ENCODE assay signal across 8 cellular contexts in genomic region chr9:36728651-36729520, GRCh38.
A peak's percentile ranks its signal among the peaks of the same experiment; 100 is the strongest.
DNase-seq lines count a peak whose midpoint lies in the region; ATAC-seq lines count a peak whose summit lies in the region.

No MANE protein-coding gene starts in this region.

- POLR2A ChIA-PET in T-cell (lab: Charles Lee), result no interaction called here

- peak; percentile 69 for DNase-seq in AG08396 (ENCODE audit: low spot score)
- DNase-seq in MV-4-11 (lab: John Stamatoyannopoulos, UW), result peak; percentile 51
- peak in 29 of 34 experiments; percentile 6 to 60 (median 43) for DNase-seq in T-cell
- DNase-seq in amygdala (lab: John Stamatoyannopoulos, UW), result peak in 46 of 56 donors; percentile 4 to 78 (median 30)
- DNase-seq in iPS DF 4.7 (ENCODE audit: extremely low read depth, low spot score), result peak; percentile 56
- peak; percentile 35 to 59 for DNase-seq in stimulated activated CD4-positive, alpha-beta T cell treated with anti-CD3 and anti-CD28 coated beads, Interleukin-15, amount 100 ng/mL, for 48 hours (ENCODE audit: low read depth in 2 of 2)

- no peak overlapping the region for H3K27ac Mint-ChIP-seq in T-cell

- peaks cover 0 to 4% (median 0%) of the 10 kb centered on the region in 3 donors for H3K4me1 Mint-ChIP-seq in T-cell

- no peaks in the 10 kb centered on the region for H3K9me3 Mint-ChIP-seq in T-cell

- H3K4me3 Mint-ChIP-seq in T-cell, result no peak overlapping the region

- peak; percentile 58 for ATAC-seq in GM18868 (IDR thresholded peaks at IDR 0.05; ENCODE audit: unreplicated experiment)
- ATAC-seq in T-cell (replicated peaks in 1 of 4), result peak in 3 of 4 experiments; percentile 41 to 67 (median 56)
- no peak for ATAC-seq in HG02571 (IDR thresholded peaks at IDR 0.05; ENCODE audit: unreplicated experiment)

- H3K27me3 Mint-ChIP-seq in T-cell, result no peaks in the 10 kb centered on the region

- no peaks in the 10 kb centered on the region for H3K36me3 Mint-ChIP-seq in T-cell

- CTCF ChIA-PET in T-cell (lab: Charles Lee), result interaction anchor here (1.4 to 3.0 kb wide), 3 partner anchors 96 to 322 kb away, joined by 6 to 18 read pairs (median 18); no protein-coding TSS in a partner anchor
